20 cellular contexts compared by ENCODE assay signal in genomic region chr15:83854314-83854713, GRCh38.
DNase-seq lines count a peak whose midpoint lies in the region; ATAC-seq and TF ChIP-seq lines count a peak whose summit lies in the region.
"Had no signal": no experiment of that assay in that cellular context is flagged by ENCODE, and none has a peak within 500 bp of the region (broad histone marks: within the 10 kb centered on the region; RNA-seq: fewer than 3 reads in every experiment).

No MANE protein-coding gene starts in this region.

- peaks cover 18% of the 10 kb centered on the region for H3K4me1 ChIP-seq in foreskin keratinocyte

- peak overlapping the region; percentile 9 for H3K27ac ChIP-seq in foreskin keratinocyte
- no peak overlapping the region for H3K27ac ChIP-seq in substantia nigra (ENCODE audit: low read depth, low read length, poor library complexity, severe bottlenecking)
- H3K27ac ChIP-seq: SK-N-MC had no signal

- DNase-seq in DMS53 treated with DMSO at 0.1 percent for 48 hours (lab: John Stamatoyannopoulos, UW; ENCODE audit: unreplicated experiment) = peak; percentile 49
- DNase-seq in HPDE6-E6E7 (ENCODE audit: extremely low spot score) = peak; percentile 79
- peak; percentile 82 for DNase-seq in SW480 (ENCODE audit: low spot score)
- DNase-seq in foreskin keratinocyte = peak; percentile 82 to 91
- no peak for DNase-seq in KG1 (lab: John Stamatoyannopoulos, UW)
- no peak for DNase-seq in substantia nigra (lab: John Stamatoyannopoulos, UW)
- DNase-seq: activated CD4-positive, alpha-beta T cell treated with anti-CD3 and anti-CD28 coated beads for 48 hours; activated naive CD4-positive, alpha-beta T cell treated with Interleukin-2 at 50 U/mL for 16 hours; activated T-cell treated with anti-CD3 and anti-CD28 coated beads, Interleukin-2, amount 50 U/mL, for 48 hours; caudate nucleus; heart right ventricle; naive thymus-derived CD4-positive, alpha-beta T cell; nucleus accumbens; RPMI8226; stimulated activated CD8-positive, alpha-beta memory T cell treated with anti-CD3 and anti-CD28 coated beads, Interleukin-4, amount 100 ng/mL, for 48 hours; T-helper 17 cell had no signal

- no peak for TF ChIP-seq CTCF in foreskin keratinocyte (conservative IDR thresholded peaks at IDR 0.05)

- H3K27me3 ChIP-seq in foreskin keratinocyte = no peaks in the 10 kb centered on the region
- H3K27me3 ChIP-seq: heart right ventricle had no signal

- ATAC-seq in foreskin keratinocyte = peak; percentile 91
- no peak for ATAC-seq in GM21723 (IDR thresholded peaks at IDR 0.05; ENCODE audit: unreplicated experiment)
- no peak for ATAC-seq in GM18498 (IDR thresholded peaks at IDR 0.05; ENCODE audit: unreplicated experiment)
- ATAC-seq: GM23338; naive thymus-derived CD4-positive, alpha-beta T cell; T-helper 17 cell had no signal

Comparison
In these comparisons a context has a peak if more than half of its experiments do, and no peak if none do; other contexts are left out.
1. DNase-seq: peak in DMS53 treated with DMSO at 0.1 percent for 48 hours (single experiment), HPDE6-E6E7 (single experiment), SW480 (single experiment) and foreskin keratinocyte (2 of 2); none in KG1 (single experiment) and substantia nigra (0 of 49).